ENCODE assay signal across 2 cellular contexts in the genomic region with DNA sequence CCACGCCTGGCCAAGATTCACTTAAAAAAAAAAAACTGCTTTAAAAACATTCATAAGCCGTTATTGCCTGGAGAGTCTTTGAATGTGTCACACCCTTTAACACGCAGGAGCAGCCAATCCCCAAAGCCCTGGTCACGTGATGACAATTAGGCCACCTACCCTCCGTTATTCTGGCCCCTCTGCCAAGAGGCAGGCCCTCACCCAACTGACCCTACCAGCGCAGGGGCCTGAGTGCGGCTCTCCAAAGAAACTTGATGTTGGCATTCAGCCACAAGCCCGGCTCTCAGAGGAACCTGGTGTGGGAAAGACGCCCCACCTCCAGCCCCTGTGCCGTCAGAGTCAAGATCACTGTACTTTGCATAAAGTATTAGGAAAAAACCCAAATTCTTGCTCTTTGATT.
TF ChIP-seq lines count a peak whose summit lies in the region.

No MANE protein-coding gene starts in this region.

TF ChIP-seq in A549, 52 proteins besides CTCF, POLR2A, EP300 and RAD21:
- TF ChIP-seq, protein P1, sequence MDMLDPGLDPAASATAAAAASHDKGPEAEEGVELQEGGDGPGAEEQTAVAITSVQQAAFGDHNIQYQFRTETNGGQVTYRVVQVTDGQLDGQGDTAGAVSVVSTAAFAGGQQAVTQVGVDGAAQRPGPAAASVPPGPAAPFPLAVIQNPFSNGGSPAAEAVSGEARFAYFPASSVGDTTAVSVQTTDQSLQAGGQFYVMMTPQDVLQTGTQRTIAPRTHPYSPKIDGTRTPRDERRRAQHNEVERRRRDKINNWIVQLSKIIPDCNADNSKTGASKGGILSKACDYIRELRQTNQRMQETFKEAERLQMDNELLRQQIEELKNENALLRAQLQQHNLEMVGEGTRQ (IDR thresholded peaks at IDR 0.05), result 0 out of 2 replicates have a peak, but pooled peaks have one; percentile 13
- TF ChIP-seq CBX2 (IDR thresholded peaks at IDR 0.05; ENCODE audit: borderline replicate concordance, low read depth) (no peak), FOSL2 (IDR thresholded peaks at IDR 0.05) (no peak), FOSL2 (CRISPR knock-in tag; IDR thresholded peaks at IDR 0.05) (no peak), ESRRA (IDR thresholded peaks at IDR 0.05; ENCODE audit: borderline replicate concordance, low read length) (no peak)

TF ChIP-seq in GM23338, 12 proteins besides CTCF, POLR2A, EP300 and RAD21 (continued from another document):
- TF ChIP-seq, protein P2, sequence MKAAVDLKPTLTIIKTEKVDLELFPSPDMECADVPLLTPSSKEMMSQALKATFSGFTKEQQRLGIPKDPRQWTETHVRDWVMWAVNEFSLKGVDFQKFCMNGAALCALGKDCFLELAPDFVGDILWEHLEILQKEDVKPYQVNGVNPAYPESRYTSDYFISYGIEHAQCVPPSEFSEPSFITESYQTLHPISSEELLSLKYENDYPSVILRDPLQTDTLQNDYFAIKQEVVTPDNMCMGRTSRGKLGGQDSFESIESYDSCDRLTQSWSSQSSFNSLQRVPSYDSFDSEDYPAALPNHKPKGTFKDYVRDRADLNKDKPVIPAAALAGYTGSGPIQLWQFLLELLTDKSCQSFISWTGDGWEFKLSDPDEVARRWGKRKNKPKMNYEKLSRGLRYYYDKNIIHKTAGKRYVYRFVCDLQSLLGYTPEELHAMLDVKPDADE (IDR thresholded peaks at IDR 0.05), result no peak
- TF ChIP-seq STAT1 (IDR thresholded peaks at IDR 0.05; ENCODE audit: unreplicated experiment) (no peak), JUNB (IDR thresholded peaks at IDR 0.05; ENCODE audit: unreplicated experiment) (no peak), CREB1 (CRISPR knock-in tag; IDR thresholded peaks at IDR 0.05; ENCODE audit: low read depth) (no peak), NANOG (IDR thresholded peaks at IDR 0.05; ENCODE audit: borderline replicate concordance) (no peak), ZNF331 (CRISPR knock-in tag; IDR thresholded peaks at IDR 0.05; ENCODE audit: low read depth) (no peak), ZNF114 (CRISPR knock-in tag; IDR thresholded peaks at IDR 0.05) (no peak), EZH2phosphoT487 (IDR thresholded peaks at IDR 0.05; ENCODE audit: unreplicated experiment) (no peak)
- TF ChIP-seq, protein P3, sequence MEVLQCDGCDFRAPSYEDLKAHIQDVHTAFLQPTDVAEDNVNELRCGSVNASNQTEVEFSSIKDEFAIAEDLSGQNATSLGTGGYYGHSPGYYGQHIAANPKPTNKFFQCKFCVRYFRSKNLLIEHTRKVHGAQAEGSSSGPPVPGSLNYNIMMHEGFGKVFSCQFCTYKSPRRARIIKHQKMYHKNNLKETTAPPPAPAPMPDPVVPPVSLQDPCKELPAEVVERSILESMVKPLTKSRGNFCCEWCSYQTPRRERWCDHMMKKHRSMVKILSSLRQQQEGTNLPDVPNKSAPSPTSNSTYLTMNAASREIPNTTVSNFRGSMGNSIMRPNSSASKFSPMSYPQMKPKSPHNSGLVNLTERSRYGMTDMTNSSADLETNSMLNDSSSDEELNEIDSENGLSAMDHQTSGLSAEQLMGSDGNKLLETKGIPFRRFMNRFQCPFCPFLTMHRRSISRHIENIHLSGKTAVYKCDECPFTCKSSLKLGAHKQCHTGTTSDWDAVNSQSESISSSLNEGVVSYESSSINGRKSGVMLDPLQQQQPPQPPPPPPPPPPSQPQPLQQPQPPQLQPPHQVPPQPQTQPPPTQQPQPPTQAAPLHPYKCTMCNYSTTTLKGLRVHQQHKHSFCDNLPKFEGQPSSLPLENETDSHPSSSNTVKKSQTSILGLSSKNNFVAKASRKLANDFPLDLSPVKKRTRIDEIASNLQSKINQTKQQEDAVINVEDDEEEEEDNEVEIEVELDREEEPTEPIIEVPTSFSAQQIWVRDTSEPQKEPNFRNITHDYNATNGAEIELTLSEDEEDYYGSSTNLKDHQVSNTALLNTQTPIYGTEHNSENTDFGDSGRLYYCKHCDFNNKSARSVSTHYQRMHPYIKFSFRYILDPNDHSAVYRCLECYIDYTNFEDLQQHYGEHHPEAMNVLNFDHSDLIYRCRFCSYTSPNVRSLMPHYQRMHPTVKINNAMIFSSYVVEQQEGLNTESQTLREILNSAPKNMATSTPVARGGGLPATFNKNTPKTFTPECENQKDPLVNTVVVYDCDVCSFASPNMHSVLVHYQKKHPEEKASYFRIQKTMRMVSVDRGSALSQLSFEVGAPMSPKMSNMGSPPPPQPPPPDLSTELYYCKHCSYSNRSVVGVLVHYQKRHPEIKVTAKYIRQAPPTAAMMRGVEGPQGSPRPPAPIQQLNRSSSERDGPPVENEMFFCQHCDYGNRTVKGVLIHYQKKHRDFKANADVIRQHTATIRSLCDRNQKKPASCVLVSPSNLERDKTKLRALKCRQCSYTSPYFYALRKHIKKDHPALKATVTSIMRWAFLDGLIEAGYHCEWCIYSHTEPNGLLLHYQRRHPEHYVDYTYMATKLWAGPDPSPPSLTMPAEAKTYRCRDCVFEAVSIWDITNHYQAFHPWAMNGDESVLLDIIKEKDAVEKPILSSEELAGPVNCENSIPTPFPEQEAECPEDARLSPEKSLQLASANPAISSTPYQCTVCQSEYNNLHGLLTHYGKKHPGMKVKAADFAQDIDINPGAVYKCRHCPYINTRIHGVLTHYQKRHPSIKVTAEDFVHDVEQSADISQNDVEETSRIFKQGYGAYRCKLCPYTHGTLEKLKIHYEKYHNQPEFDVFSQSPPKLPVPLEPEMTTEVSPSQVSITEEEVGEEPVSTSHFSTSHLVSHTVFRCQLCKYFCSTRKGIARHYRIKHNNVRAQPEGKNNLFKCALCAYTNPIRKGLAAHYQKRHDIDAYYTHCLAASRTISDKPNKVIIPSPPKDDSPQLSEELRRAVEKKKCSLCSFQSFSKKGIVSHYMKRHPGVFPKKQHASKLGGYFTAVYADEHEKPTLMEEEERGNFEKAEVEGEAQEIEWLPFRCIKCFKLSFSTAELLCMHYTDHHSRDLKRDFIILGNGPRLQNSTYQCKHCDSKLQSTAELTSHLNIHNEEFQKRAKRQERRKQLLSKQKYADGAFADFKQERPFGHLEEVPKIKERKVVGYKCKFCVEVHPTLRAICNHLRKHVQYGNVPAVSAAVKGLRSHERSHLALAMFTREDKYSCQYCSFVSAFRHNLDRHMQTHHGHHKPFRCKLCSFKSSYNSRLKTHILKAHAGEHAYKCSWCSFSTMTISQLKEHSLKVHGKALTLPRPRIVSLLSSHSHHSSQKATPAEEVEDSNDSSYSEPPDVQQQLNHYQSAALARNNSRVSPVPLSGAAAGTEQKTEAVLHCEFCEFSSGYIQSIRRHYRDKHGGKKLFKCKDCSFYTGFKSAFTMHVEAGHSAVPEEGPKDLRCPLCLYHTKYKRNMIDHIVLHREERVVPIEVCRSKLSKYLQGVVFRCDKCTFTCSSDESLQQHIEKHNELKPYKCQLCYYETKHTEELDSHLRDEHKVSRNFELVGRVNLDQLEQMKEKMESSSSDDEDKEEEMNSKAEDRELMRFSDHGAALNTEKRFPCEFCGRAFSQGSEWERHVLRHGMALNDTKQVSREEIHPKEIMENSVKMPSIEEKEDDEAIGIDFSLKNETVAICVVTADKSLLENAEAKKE (CRISPR knock-in tag; IDR thresholded peaks at IDR 0.05), result no peak
- TF ChIP-seq, protein P4, sequence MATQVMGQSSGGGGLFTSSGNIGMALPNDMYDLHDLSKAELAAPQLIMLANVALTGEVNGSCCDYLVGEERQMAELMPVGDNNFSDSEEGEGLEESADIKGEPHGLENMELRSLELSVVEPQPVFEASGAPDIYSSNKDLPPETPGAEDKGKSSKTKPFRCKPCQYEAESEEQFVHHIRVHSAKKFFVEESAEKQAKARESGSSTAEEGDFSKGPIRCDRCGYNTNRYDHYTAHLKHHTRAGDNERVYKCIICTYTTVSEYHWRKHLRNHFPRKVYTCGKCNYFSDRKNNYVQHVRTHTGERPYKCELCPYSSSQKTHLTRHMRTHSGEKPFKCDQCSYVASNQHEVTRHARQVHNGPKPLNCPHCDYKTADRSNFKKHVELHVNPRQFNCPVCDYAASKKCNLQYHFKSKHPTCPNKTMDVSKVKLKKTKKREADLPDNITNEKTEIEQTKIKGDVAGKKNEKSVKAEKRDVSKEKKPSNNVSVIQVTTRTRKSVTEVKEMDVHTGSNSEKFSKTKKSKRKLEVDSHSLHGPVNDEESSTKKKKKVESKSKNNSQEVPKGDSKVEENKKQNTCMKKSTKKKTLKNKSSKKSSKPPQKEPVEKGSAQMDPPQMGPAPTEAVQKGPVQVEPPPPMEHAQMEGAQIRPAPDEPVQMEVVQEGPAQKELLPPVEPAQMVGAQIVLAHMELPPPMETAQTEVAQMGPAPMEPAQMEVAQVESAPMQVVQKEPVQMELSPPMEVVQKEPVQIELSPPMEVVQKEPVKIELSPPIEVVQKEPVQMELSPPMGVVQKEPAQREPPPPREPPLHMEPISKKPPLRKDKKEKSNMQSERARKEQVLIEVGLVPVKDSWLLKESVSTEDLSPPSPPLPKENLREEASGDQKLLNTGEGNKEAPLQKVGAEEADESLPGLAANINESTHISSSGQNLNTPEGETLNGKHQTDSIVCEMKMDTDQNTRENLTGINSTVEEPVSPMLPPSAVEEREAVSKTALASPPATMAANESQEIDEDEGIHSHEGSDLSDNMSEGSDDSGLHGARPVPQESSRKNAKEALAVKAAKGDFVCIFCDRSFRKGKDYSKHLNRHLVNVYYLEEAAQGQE (IDR thresholded peaks at IDR 0.05; ENCODE audit: unreplicated experiment), result no peak
